In genomic region chr14:75453817-75454434, GRCh38 we compare ENCODE assay signal across 7 cellular contexts. TPM values are rescaled to one million over a fixed set of nuclear protein-coding genes. Genes with fewer than 3 reads are reported as not detected.
DNase-seq lines count a peak whose midpoint lies in the region; TF ChIP-seq lines count a peak whose summit lies in the region.

No MANE protein-coding gene starts in this region.

- DNase-seq in GM19238 (ENCODE audit: insufficient read length, low spot score) (peak; percentile 69), fibroblast of lung (ENCODE audit: low read depth in 2 of 2) (no peak), DMS114 treated with DMSO at 0.1 percent for 48 hours (lab: John Stamatoyannopoulos, UW; ENCODE audit: unreplicated experiment) (no peak), substantia nigra (lab: John Stamatoyannopoulos, UW) (no peak), cerebellar nuclear complex (lab: John Stamatoyannopoulos, UW) (no peak)
- DNase-seq in stimulated activated CD8-positive, alpha-beta memory T cell treated with anti-CD3 and anti-CD28 coated beads, Interleukin-4, amount 100 ng/mL, for 48 hours = peak; percentile 37

- H3K36me3 ChIP-seq in HUES6 (ENCODE audit: control insufficient read depth, insufficient read depth, low read length) (peaks cover 11% of the 10 kb centered on the region), fibroblast of lung (ENCODE audit: control insufficient read depth, insufficient read depth, low read length) (no peaks in the 10 kb centered on the region)

- peaks cover 70% of the 10 kb centered on the region for H3K4me1 ChIP-seq in HUES6 (ENCODE audit: control insufficient read depth, insufficient read depth, low read length)
- H3K4me1 ChIP-seq in fibroblast of lung (ENCODE audit: control insufficient read depth, extremely low read depth, insufficient read depth, low read length) = peaks cover 35% of the 10 kb centered on the region

- H3K4me3 ChIP-seq in HUES6 (ENCODE audit: low read depth, low read length) = peak overlapping the region; percentile 24; the same call in 1 of the 2 replicates
- H3K4me3 ChIP-seq in fibroblast of lung (replicated peaks in 1 of 4; ENCODE audit: control extremely low read depth in 1 of 4, insufficient read depth in 1 of 4, low read depth in 3 of 4, low read length in 4 of 4) = no peak overlapping the region

- peaks cover 2% of the 10 kb centered on the region for H3K79me2 ChIP-seq in fibroblast of lung (ENCODE audit: control insufficient read depth, insufficient read depth, low read length)

- H3K27me3 ChIP-seq in HUES6 (ENCODE audit: control insufficient read depth, insufficient read depth, low read length) (no peaks in the 10 kb centered on the region), fibroblast of lung (ENCODE audit: control insufficient read depth, insufficient read depth, low read length) (no peaks in the 10 kb centered on the region)

- H3K9me3 ChIP-seq in HUES6 (ENCODE audit: control insufficient read depth, insufficient read depth, low read depth, low read length) (no peaks in the 10 kb centered on the region), fibroblast of lung (ENCODE audit: control insufficient read depth, insufficient read depth, low read depth, low read length) (no peaks in the 10 kb centered on the region)

- H3K27ac ChIP-seq in HUES6 (ENCODE audit: low read depth, low read length) (peak overlapping the region; percentile 66), fibroblast of lung (ENCODE audit: insufficient read depth, low read length) (peak overlapping the region; percentile 72), substantia nigra (ENCODE audit: low read depth, low read length, poor library complexity, severe bottlenecking) (no peak overlapping the region)

- H3K9ac ChIP-seq in HUES6 (ENCODE audit: low read length) = peak overlapping the region; percentile 78
- no peak overlapping the region for H3K9ac ChIP-seq in fibroblast of lung (ENCODE audit: insufficient read depth, low read length)

- H3K4me2 ChIP-seq in fibroblast of lung (ENCODE audit: extremely low read depth, insufficient read depth, low read length) = peak overlapping the region; percentile 20

- H4K20me1 ChIP-seq in fibroblast of lung (ENCODE audit: control insufficient read depth, extremely low read depth, insufficient read depth, low read length) = no peaks in the 10 kb centered on the region

- no peak overlapping the region for H2AFZ ChIP-seq in fibroblast of lung (ENCODE audit: low read length)

- TF ChIP-seq CTCF in fibroblast of lung (conservative IDR thresholded peaks at IDR 0.05 in 1 of 2, IDR thresholded peaks at IDR 0.05 in 1 of 2; ENCODE audit: low read depth in 1 of 2, low read length in 2 of 2) = no peak

RNA-seq across cellular contexts. Expression of gene JDP2, which starts 26.1 kb away (rescaled TPM):
- 86.3 and 95.3 TPM in 2 replicates for total RNA-seq in fibroblast of lung
- polyA plus RNA-seq in fibroblast of lung = 32.4 and 40.8 TPM in 2 replicates
- polyA plus RNA-seq in fibroblast of lung (2012) = 34.5 and 39.1 TPM in 2 replicates
- 8.0 and 9.8 TPM in 2 replicates for polyA minus RNA-seq in fibroblast of lung (ENCODE audit: low replicate concordance)

Comparison
In these comparisons a context has a peak if more than half of its experiments do, and no peak if none do; other contexts are left out.
1. DNase-seq: peak in GM19238 (single experiment) and stimulated activated CD8-positive, alpha-beta memory T cell treated with anti-CD3 and anti-CD28 coated beads, Interleukin-4, amount 100 ng/mL, for 48 hours (single experiment); none in fibroblast of lung (0 of 2), DMS114 treated with DMSO at 0.1 percent for 48 hours (single experiment), substantia nigra (0 of 49) and cerebellar nuclear complex (0 of 2).